ENCODE assay signal across 9 cellular contexts in the genomic region with DNA sequence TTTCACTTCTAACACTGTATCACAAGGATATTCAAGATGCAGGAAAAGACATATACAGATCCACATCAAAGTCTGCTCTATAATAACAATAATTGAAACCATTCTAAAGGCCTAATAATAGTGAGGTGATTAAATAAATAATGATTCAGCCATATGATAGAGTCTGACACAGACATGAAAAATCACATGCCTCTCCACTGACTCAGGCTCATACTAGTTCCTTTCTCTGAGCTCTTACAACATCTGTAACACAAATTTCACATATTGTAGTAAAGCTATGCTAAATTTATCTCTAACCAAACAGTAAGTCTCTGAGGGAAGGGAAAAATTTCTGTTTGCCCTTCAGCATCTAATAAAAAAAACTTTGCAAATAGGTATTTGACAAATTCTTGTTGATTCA. TPM values are rescaled to one million over a fixed set of nuclear protein-coding genes. Genes with fewer than 3 reads are reported as not detected.
DNase-seq lines count a peak whose midpoint lies in the region; ATAC-seq and TF ChIP-seq lines count a peak whose summit lies in the region.
"Had no signal": no experiment of that assay in that cellular context is flagged by ENCODE, and none has a peak within 500 bp of the region (broad histone marks: within the 10 kb centered on the region; RNA-seq: fewer than 3 reads in every experiment).

No MANE protein-coding gene starts in this region.

- TF ChIP-seq EP300 in stomach (IDR thresholded peaks at IDR 0.05): no peak

- no peak overlapping the region for H3K4me3 ChIP-seq in HL-60 (replicated peaks; ENCODE audit: insufficient read depth, low read length)
- H3K4me3 ChIP-seq in astrocyte of the cerebellum (ENCODE audit: low read depth, low read length): no peak overlapping the region
- no peak overlapping the region for H3K4me3 ChIP-seq in right atrium auricular region
- H3K4me3 ChIP-seq in stomach: no peak overlapping the region

- H3K9me3 Mint-ChIP-seq in activated T-helper 1 cell treated with anti-CD3 and anti-CD28 coated beads, Interleukin-12 subunit alpha, Interleukin-12 subunit beta, Interleukin-2, Interleukin-4 antibody, amounts not matched to agents 30 ng/mL and 10 ng/mL and 1 ng/mL, durations not matched to agents 14 hours and 24 hours and 36 hours: no peaks in the 10 kb centered on the region

- TF ChIP-seq POLR2A in stomach (IDR thresholded peaks at IDR 0.05): no peak

- ATAC-seq in GM19035 (IDR thresholded peaks at IDR 0.05; ENCODE audit: unreplicated experiment): no peak

- TF ChIP-seq CTCF in HL-60 (IDR thresholded peaks at IDR 0.05; ENCODE audit: insufficient read depth, low read length) (no peak), astrocyte of the cerebellum (IDR thresholded peaks at IDR 0.05; ENCODE audit: low read depth, low read length, missing control alignments) (no peak), right atrium auricular region (IDR thresholded peaks at IDR 0.05) (no peak), stomach (IDR thresholded peaks at IDR 0.05) (no peak)

- H3K27ac ChIP-seq in HL-60 (replicated peaks) (no peak overlapping the region), right atrium auricular region (peak overlapping the region; percentile 31 to 59), stomach (peak overlapping the region in 4 of 5 donors; percentile 16 to 47 (median 30))

- peaks cover 2% of the 10 kb centered on the region for H3K36me3 Mint-ChIP-seq in activated T-helper 1 cell treated with anti-CD3 and anti-CD28 coated beads, Interleukin-12 subunit alpha, Interleukin-12 subunit beta, Interleukin-2, Interleukin-4 antibody, amounts not matched to agents 30 ng/mL and 10 ng/mL and 1 ng/mL, durations not matched to agents 14 hours and 24 hours and 36 hours (ENCODE audit: low read depth)

- peaks cover 13% of the 10 kb centered on the region for H3K4me1 Mint-ChIP-seq in activated T-helper 1 cell treated with anti-CD3 and anti-CD28 coated beads, Interleukin-12 subunit alpha, Interleukin-12 subunit beta, Interleukin-2, Interleukin-4 antibody, amounts not matched to agents 30 ng/mL and 10 ng/mL and 1 ng/mL, durations not matched to agents 14 hours and 24 hours and 36 hours (ENCODE audit: low read depth)

- no peaks in the 10 kb centered on the region for H3K9me3 ChIP-seq in right atrium auricular region
- H3K9me3 ChIP-seq in stomach: no peaks in the 10 kb centered on the region

- H3K27me3 Mint-ChIP-seq in activated T-helper 1 cell treated with anti-CD3 and anti-CD28 coated beads, Interleukin-12 subunit alpha, Interleukin-12 subunit beta, Interleukin-2, Interleukin-4 antibody, amounts not matched to agents 30 ng/mL and 10 ng/mL and 1 ng/mL, durations not matched to agents 14 hours and 24 hours and 36 hours (ENCODE audit: insufficient read depth): peaks cover 10% of the 10 kb centered on the region

- H3K36me3 ChIP-seq in right atrium auricular region (no peaks in the 10 kb centered on the region), stomach (no peaks in the 10 kb centered on the region)

- in situ Hi-C loops in astrocyte of the cerebellum (cut with HindIII; ENCODE audit: low sequenced_read_pairs): no loop called here

- H3K4me1 ChIP-seq in right atrium auricular region (peaks cover 0 to 21% of the 10 kb centered on the region in 2 donors), stomach (peaks cover 0 to 15% (median 0%) of the 10 kb centered on the region in 4 donors)

- no peak overlapping the region for H3K4me3 Mint-ChIP-seq in activated T-helper 1 cell treated with anti-CD3 and anti-CD28 coated beads, Interleukin-12 subunit alpha, Interleukin-12 subunit beta, Interleukin-2, Interleukin-4 antibody, amounts not matched to agents 30 ng/mL and 10 ng/mL and 1 ng/mL, durations not matched to agents 14 hours and 24 hours and 36 hours

- DNase-seq in HL-60 (ENCODE audit: low read depth in 1 of 2, low spot score in 1 of 2) (peak; percentile 1 to 12), astrocyte of the cerebellum (ENCODE audit: low read depth) (peak; percentile 53), right atrium auricular region (ENCODE audit: low spot score) (no peak), stomach (no peak), mucosa of gallbladder (ENCODE audit: low spot score) (no peak), UCSD-AML1 (lab: John Stamatoyannopoulos, UW; ENCODE audit: unreplicated experiment) (no peak)
- DNase-seq in activated T-helper 1 cell treated with anti-CD3 and anti-CD28 coated beads, Interleukin-12 subunit alpha, Interleukin-12 subunit beta, Interleukin-2, Interleukin-4 antibody, amounts not matched to agents 30 ng/mL and 10 ng/mL and 1 ng/mL, durations not matched to agents 14 hours and 24 hours and 36 hours (ENCODE audit: low spot score): no peak
- DNase-seq: NCI-H510A treated with DMSO at 0.1 percent for 48 hours had no signal

- intact Hi-C loops in stomach (cut with DNase I; ENCODE audit: low total_unique reads): no loop called here
- intact Hi-C loops in activated T-helper 1 cell treated with anti-CD3 and anti-CD28 coated beads, Interleukin-12 subunit alpha, Interleukin-12 subunit beta, Interleukin-2, Interleukin-4 antibody, amounts not matched to agents 30 ng/mL and 10 ng/mL and 1 ng/mL, durations not matched to agents 14 hours and 24 hours and 36 hours (cut with micrococcal nuclease): no loop called here

- H3K27me3 ChIP-seq in HL-60 (ENCODE audit: insufficient read depth, poor library complexity, severe bottlenecking) (no peaks in the 10 kb centered on the region), right atrium auricular region (no peaks in the 10 kb centered on the region), stomach (no peaks in the 10 kb centered on the region)

- H3K27ac Mint-ChIP-seq in activated T-helper 1 cell treated with anti-CD3 and anti-CD28 coated beads, Interleukin-12 subunit alpha, Interleukin-12 subunit beta, Interleukin-2, Interleukin-4 antibody, amounts not matched to agents 30 ng/mL and 10 ng/mL and 1 ng/mL, durations not matched to agents 14 hours and 24 hours and 36 hours: no peak overlapping the region

RNA-seq across cellular contexts. Expression of a gene that starts 54.1 kb away (rescaled TPM):
- total RNA-seq in right atrium auricular region (under 1 TPM; 0.15 to 0.94 TPM), stomach (10 to 100 TPM in 1 of 5 donors, 1 to 10 TPM in 3, under 1 TPM in 1; under 0.01 to 16.3 (median 3.1) TPM), mucosa of gallbladder (0.92 TPM)
- under 1 TPM; under 0.01 to 0.12 (median 0.10) TPM for polyA plus RNA-seq in stomach
- total RNA-seq in activated T-helper 1 cell treated with anti-CD3 and anti-CD28 coated beads, Interleukin-12 subunit alpha, Interleukin-12 subunit beta, Interleukin-2, Interleukin-4 antibody, amounts not matched to agents 30 ng/mL and 10 ng/mL and 1 ng/mL, durations not matched to agents 14 hours and 24 hours and 36 hours: 0.05 and 0.21 TPM in 2 replicates

Comparison
In these comparisons a context has a peak if more than half of its experiments do, and no peak if none do; other contexts are left out.
1. DNase-seq: peak in HL-60 (2 of 2) and astrocyte of the cerebellum (single experiment); none in right atrium auricular region (single experiment), stomach (single experiment), activated T-helper 1 cell treated with anti-CD3 and anti-CD28 coated beads, Interleukin-12 subunit alpha, Interleukin-12 subunit beta, Interleukin-2, Interleukin-4 antibody, amounts not matched to agents 30 ng/mL and 10 ng/mL and 1 ng/mL, durations not matched to agents 14 hours and 24 hours and 36 hours (single experiment), mucosa of gallbladder (single experiment) and UCSD-AML1 (single experiment).